7 cellular contexts compared by ENCODE assay signal in genomic region chr20:39491711-39492110, GRCh38.
"Had no signal": no experiment of that assay in that cellular context is flagged by ENCODE, and none has a peak within 500 bp of the region (broad histone marks: within the 10 kb centered on the region; RNA-seq: fewer than 3 reads in every experiment).

No MANE protein-coding gene starts in this region.

- H3K4me3 ChIP-seq: GM23248, HAP-1, K562 had no signal

- H3K27ac Mint-ChIP-seq: HFFc6 had no signal

- H3K4me1 ChIP-seq: HAP-1 had no signal

- H3K4me3 Mint-ChIP-seq: HFFc6 had no signal

- H3K36me3 ChIP-seq: HAP-1 had no signal

- H2AFZ ChIP-seq: GM23248 had no signal

- H3K27ac ChIP-seq: GM23248 had no signal

- H3K9me3 ChIP-seq: HAP-1 had no signal

- H3K9ac ChIP-seq: GM23248 had no signal

- DNase-seq: GM23248, GOT3, H7, HFFc6, IMR-90 had no signal
